Comparison of ENCODE assay signal across 9 cellular contexts in the genomic region with DNA sequence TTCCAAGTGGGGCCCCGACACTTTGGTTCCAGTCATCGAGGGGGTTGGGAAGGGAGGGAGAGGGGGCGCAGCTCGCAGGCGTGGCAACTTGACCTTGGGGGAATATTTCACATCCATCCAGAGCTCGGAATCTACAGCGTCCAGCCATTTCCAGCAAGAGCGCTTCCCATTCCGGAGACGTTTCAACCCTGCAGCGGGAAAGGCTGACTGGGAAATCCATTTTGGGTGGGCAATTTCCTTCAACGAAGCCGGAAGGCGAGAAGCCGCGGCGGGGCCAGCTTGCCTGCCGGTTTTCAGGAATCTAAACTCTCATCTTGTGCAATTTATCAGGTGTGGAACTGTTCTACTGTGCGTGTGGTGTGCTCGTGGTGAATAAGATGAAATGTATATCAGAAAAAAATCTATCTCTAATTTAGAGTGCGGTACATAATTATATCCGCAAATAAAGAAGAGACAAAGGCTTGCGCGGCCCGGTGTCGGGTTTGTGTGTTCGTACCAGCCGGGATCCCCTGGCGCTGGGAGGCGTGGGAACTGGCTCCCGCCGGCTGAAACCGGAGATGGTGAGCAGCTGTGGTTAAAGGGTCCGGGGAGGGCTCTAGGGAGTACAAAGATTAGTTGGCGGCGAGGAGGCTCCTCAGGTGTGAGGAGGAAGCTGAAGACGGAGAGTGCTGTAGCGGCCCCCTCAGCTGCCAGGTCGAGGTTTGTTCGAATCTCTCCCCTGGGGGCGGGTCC. TPM values are rescaled to one million over a fixed set of nuclear protein-coding genes. Genes with fewer than 3 reads are reported as not detected.
DNase-seq lines count a peak whose midpoint lies in the region; TF ChIP-seq lines count a peak whose summit lies in the region.
"Had no signal": no experiment of that assay in that cellular context is flagged by ENCODE, and none has a peak within 500 bp of the region (broad histone marks: within the 10 kb centered on the region; RNA-seq: fewer than 3 reads in every experiment).

No MANE protein-coding gene starts in this region.

- H3K79me2 ChIP-seq in mesendoderm (ENCODE audit: control insufficient read depth, insufficient read depth, low read length) = no peaks in the 10 kb centered on the region

- peaks cover 3% of the 10 kb centered on the region for H3K36me3 Mint-ChIP-seq in activated CD4-positive, alpha-beta memory T cell treated with anti-CD3 and anti-CD28 coated beads for 36 hours

- no peak overlapping the region for H3K18ac ChIP-seq in mesendoderm (ENCODE audit: low read length)

- no peak overlapping the region for H3K4ac ChIP-seq in mesendoderm (ENCODE audit: low read depth, low read length)

- H3K4me1 ChIP-seq in HUES48 (ENCODE audit: control insufficient read depth, insufficient read depth, low read length) (peaks cover 45% of the 10 kb centered on the region), mesendoderm (ENCODE audit: control insufficient read depth, low read depth, low read length) (peaks cover 2% of the 10 kb centered on the region)

- no peak for TF ChIP-seq CTCF in dorsolateral prefrontal cortex (IDR thresholded peaks at IDR 0.05 in 54 of 56, conservative IDR thresholded peaks at IDR 0.05 in 2 of 56; ENCODE audit: low read depth in 1 of 56, partially characterized antibody in 56 of 56)

- H3K27me3 Mint-ChIP-seq in activated CD4-positive, alpha-beta memory T cell treated with anti-CD3 and anti-CD28 coated beads for 36 hours = peaks cover 83% of the 10 kb centered on the region

- no peak overlapping the region for H3K4me2 ChIP-seq in mesendoderm (ENCODE audit: low read length)

- no peak overlapping the region for H2BK5ac ChIP-seq in mesendoderm (ENCODE audit: low read length)

- H4K8ac ChIP-seq in mesendoderm (ENCODE audit: low read depth, low read length) = no peak overlapping the region

- no peak overlapping the region for H2BK15ac ChIP-seq in mesendoderm (replicated peaks; ENCODE audit: low read depth)

- H3K9me3 ChIP-seq in HUES48 (ENCODE audit: control insufficient read depth, insufficient read depth, low read length) = no peaks in the 10 kb centered on the region
- H3K9me3 ChIP-seq: upper lobe of right lung had no signal

- no peak overlapping the region for H2AK5ac ChIP-seq in mesendoderm (ENCODE audit: low read length)

- H3K4me1 Mint-ChIP-seq in activated CD4-positive, alpha-beta memory T cell treated with anti-CD3 and anti-CD28 coated beads for 36 hours (ENCODE audit: low read depth) = peaks cover 56% of the 10 kb centered on the region

- H3K27ac Mint-ChIP-seq in activated CD4-positive, alpha-beta memory T cell treated with anti-CD3 and anti-CD28 coated beads for 36 hours = peak overlapping the region; percentile 26

- intact Hi-C loops in activated CD4-positive, alpha-beta memory T cell treated with anti-CD3 and anti-CD28 coated beads for 36 hours (cut with micrococcal nuclease) = loop anchor here (5.0 kb wide), 1 partner anchor 233 kb away; a partner anchor contains a TSS
- intact Hi-C loops in dorsolateral prefrontal cortex (cut with DNase I) = loop anchor here in 1 of 2 donors (5.0 kb wide), 1 partner anchor 82 kb away; no protein-coding TSS in a partner anchor

- H3K4me3 Mint-ChIP-seq in activated CD4-positive, alpha-beta memory T cell treated with anti-CD3 and anti-CD28 coated beads for 36 hours = no peak overlapping the region

- POLR2A ChIA-PET in activated CD4-positive, alpha-beta memory T cell treated with anti-CD3 and anti-CD28 coated beads for 36 hours (lab: Charles Lee) = no interaction called here

- no peak overlapping the region for H3K9ac ChIP-seq in HUES48 (ENCODE audit: low read depth, low read length)
- H3K9ac ChIP-seq in mesendoderm (ENCODE audit: low read length) = no peak overlapping the region

- no peak overlapping the region for H2BK120ac ChIP-seq in mesendoderm (ENCODE audit: low read depth, low read length)

- peak; percentile 91 for DNase-seq in DMS 273 (lab: John Stamatoyannopoulos, UW; ENCODE audit: unreplicated experiment)
- peak; percentile 29 for DNase-seq in activated CD4-positive, alpha-beta memory T cell treated with anti-CD3 and anti-CD28 coated beads for 36 hours
- peak; percentile 63 for DNase-seq in mesendoderm
- DNase-seq in foreskin melanocyte = no peak
- no peak for DNase-seq in dorsolateral prefrontal cortex
- DNase-seq in superior temporal gyrus (ENCODE audit: extremely low spot score) = no peak
- DNase-seq: upper lobe of right lung had no signal

- H3K4me3 ChIP-seq in HUES48 (ENCODE audit: low read depth, low read length) = peak overlapping the region; percentile 44
- no peak overlapping the region for H3K4me3 ChIP-seq in mesendoderm (ENCODE audit: low read length)
- H3K4me3 ChIP-seq in dorsolateral prefrontal cortex = peak overlapping the region in 18 of 59 donors; percentile 4 to 59 (median 20)
- H3K4me3 ChIP-seq: upper lobe of right lung had no signal

- CTCF ChIA-PET in activated CD4-positive, alpha-beta memory T cell treated with anti-CD3 and anti-CD28 coated beads for 36 hours (lab: Charles Lee) = interaction anchor here (0.7 to 6.5 kb wide), 8 partner anchors 16 to 188 kb away, joined by 3 to 37 read pairs (median 3); a partner anchor contains a TSS

- H4K5ac ChIP-seq in mesendoderm (ENCODE audit: low read length) = no peak overlapping the region

- H3K36me3 ChIP-seq in HUES48 (ENCODE audit: control insufficient read depth, insufficient read depth, low read length) (no peaks in the 10 kb centered on the region), mesendoderm (ENCODE audit: control insufficient read depth, insufficient read depth, low read length) (no peaks in the 10 kb centered on the region)
- H3K36me3 ChIP-seq: upper lobe of right lung had no signal

- H3K27ac ChIP-seq in HUES48 (ENCODE audit: low read depth, low read length) = no peak overlapping the region
- H3K27ac ChIP-seq in mesendoderm (ENCODE audit: low read depth, low read length) = no peak overlapping the region
- peak overlapping the region in 1 of 59 donors; percentile 19 for H3K27ac ChIP-seq in dorsolateral prefrontal cortex
- H3K27ac ChIP-seq: upper lobe of right lung had no signal

- no peaks in the 10 kb centered on the region for H3K9me3 Mint-ChIP-seq in activated CD4-positive, alpha-beta memory T cell treated with anti-CD3 and anti-CD28 coated beads for 36 hours

- no peaks in the 10 kb centered on the region for H3K79me1 ChIP-seq in mesendoderm (ENCODE audit: low read length)

- WGBS in mesendoderm (ENCODE audit: extremely low coverage, insufficient coverage, low lambda C conversion rate) = no CpG with 5 or more reads among the region's 41 CpGs

- H3K27me3 ChIP-seq in HUES48 (ENCODE audit: control insufficient read depth, insufficient read depth, low read length) (peaks cover 100% of the 10 kb centered on the region), mesendoderm (ENCODE audit: insufficient read depth, low read length, poor library complexity) (peaks cover 60% of the 10 kb centered on the region), dorsolateral prefrontal cortex (peaks cover 26 to 100% (median 91%) of the 10 kb centered on the region in 45 donors)

- no peak overlapping the region for H3K56ac ChIP-seq in mesendoderm (ENCODE audit: low read length)

- no peak overlapping the region for H3K23ac ChIP-seq in mesendoderm (ENCODE audit: low read length)

RNA-seq across cellular contexts. Expression of a gene that starts 4.8 kb away (rescaled TPM):
- total RNA-seq in activated CD4-positive, alpha-beta memory T cell treated with anti-CD3 and anti-CD28 coated beads for 36 hours = not detected
- 0.10 TPM for polyA plus RNA-seq in mesendoderm (2013, experiment 1 of 2)
- polyA plus RNA-seq in mesendoderm (2013, experiment 2 of 2) = 0.11 TPM
- 10 to 100 TPM in 114 of 120 experiments, 1 to 10 TPM in 6; 5.3 to 33.2 (median 20.5) TPM for total RNA-seq in dorsolateral prefrontal cortex
- total RNA-seq: lower leg skin, upper lobe of right lung had no signal

RNA-seq across cellular contexts. Expression of a gene that starts 19.2 kb away (rescaled TPM):
- 10 to 100 TPM; 11.0 TPM for total RNA-seq in activated CD4-positive, alpha-beta memory T cell treated with anti-CD3 and anti-CD28 coated beads for 36 hours
- polyA plus RNA-seq in mesendoderm (2013, experiment 1 of 2) = 11.4 TPM
- 10.7 TPM for polyA plus RNA-seq in mesendoderm (2013, experiment 2 of 2)
- 10 to 100 TPM in 58 of 120 experiments, 1 to 10 TPM in 62; 7.0 to 13.6 (median 9.9) TPM for total RNA-seq in dorsolateral prefrontal cortex

Comparison
In these comparisons a context has a peak if more than half of its experiments do, and no peak if none do; other contexts are left out.
1. DNase-seq: peak in DMS 273 (single experiment), activated CD4-positive, alpha-beta memory T cell treated with anti-CD3 and anti-CD28 coated beads for 36 hours (single experiment) and mesendoderm (single experiment); none in foreskin melanocyte (single experiment), dorsolateral prefrontal cortex (0 of 10) and superior temporal gyrus (single experiment).
2. RNA of a gene that starts 4.8 kb away (total RNA-seq): 5.3 to 33.2 TPM in dorsolateral prefrontal cortex; not detected in activated CD4-positive, alpha-beta memory T cell treated with anti-CD3 and anti-CD28 coated beads for 36 hours; every median in the first group is over 4 times any median in the second.